In genomic region chr9:98375138-98375726, GRCh38 we compare ENCODE assay signal across 10 cellular contexts.
A peak's percentile ranks its signal among the peaks of the same experiment; 100 is the strongest.
DNase-seq lines count a peak whose midpoint lies in the region; ATAC-seq and TF ChIP-seq lines count a peak whose summit lies in the region.
"Had no signal": no experiment of that assay in that cellular context is flagged by ENCODE, and none has a peak within 500 bp of the region (broad histone marks: within the 10 kb centered on the region; RNA-seq: fewer than 3 reads in every experiment).

No MANE protein-coding gene starts in this region.

- H3K79me2 ChIP-seq in GM23248 (ENCODE audit: insufficient read depth) = no peaks in the 10 kb centered on the region

- H3K4me3 ChIP-seq in AG04450 (ENCODE audit: low read depth, low read length) = no peak overlapping the region
- peak overlapping the region; percentile 55 for H3K4me3 ChIP-seq in GM23248
- H3K4me3 ChIP-seq in SJSA1 = no peak overlapping the region
- H3K4me3 ChIP-seq in CD8-positive, alpha-beta memory T cell (ENCODE audit: low read length) = no peak overlapping the region
- no peak overlapping the region for H3K4me3 ChIP-seq in thyroid gland (replicated peaks in 1 of 3)

- H3K4me1 ChIP-seq in GM23248 (ENCODE audit: insufficient read depth) (peaks cover 46% of the 10 kb centered on the region), SJSA1 (replicated peaks) (peaks cover 22% of the 10 kb centered on the region), foreskin keratinocyte (no peaks in the 10 kb centered on the region), thyroid gland (no peaks in the 10 kb centered on the region)
- no peaks in the 10 kb centered on the region for H3K4me1 ChIP-seq in CD8-positive, alpha-beta memory T cell (ENCODE audit: insufficient read depth, low read length)

- H3K9me3 ChIP-seq in AG04450 (ENCODE audit: control insufficient read depth, insufficient read depth, low read length) (no peaks in the 10 kb centered on the region), GM23248 (ENCODE audit: low read depth) (no peaks in the 10 kb centered on the region), SJSA1 (replicated peaks) (no peaks in the 10 kb centered on the region), thyroid gland (no peaks in the 10 kb centered on the region)
- no peaks in the 10 kb centered on the region for H3K9me3 ChIP-seq in CD8-positive, alpha-beta memory T cell (ENCODE audit: low read length)

- H3K36me3 Mint-ChIP-seq in CD8-positive, alpha-beta memory T cell = no peaks in the 10 kb centered on the region
- H3K36me3 Mint-ChIP-seq: CD8-positive, alpha-beta T cell had no signal

- peaks cover 36% of the 10 kb centered on the region for H3F3A ChIP-seq in GM23248 (ENCODE audit: insufficient read depth)

- H3K27me3 Mint-ChIP-seq in CD8-positive, alpha-beta memory T cell = peaks cover 2 to 17% of the 10 kb centered on the region in 2 donors

- peak overlapping the region; percentile 81 for H3K9ac ChIP-seq in GM23248

- TF ChIP-seq CTCF in AG04450 (IDR thresholded peaks at IDR 0.05; ENCODE audit: low read depth, low read length) (no peak), foreskin keratinocyte (conservative IDR thresholded peaks at IDR 0.05) (no peak), thyroid gland (IDR thresholded peaks at IDR 0.05) (no peak)

- H3K4me3 Mint-ChIP-seq in CD8-positive, alpha-beta memory T cell = no peak overlapping the region
- H3K4me3 Mint-ChIP-seq: CD8-positive, alpha-beta T cell had no signal

- H3K27ac Mint-ChIP-seq in CD8-positive, alpha-beta memory T cell = peak overlapping the region in 1 of 8 donors; percentile 24
- H3K27ac Mint-ChIP-seq: CD8-positive, alpha-beta T cell had no signal

- TF ChIP-seq POLR2A in thyroid gland (IDR thresholded peaks at IDR 0.05) = no peak

- intact Hi-C loops in thyroid gland (cut with DNase I) = no loop called here

- H4K20me1 ChIP-seq in GM23248 (ENCODE audit: insufficient read depth) = no peaks in the 10 kb centered on the region

- H3K9me2 ChIP-seq in GM23248 (ENCODE audit: insufficient read depth) = no peaks in the 10 kb centered on the region

- POLR2A ChIA-PET in AG04450 (lab: Yijun Ruan, JAX) = interaction anchor here (0.9 kb wide), 1 partner anchor 52 kb away, joined by 3 read pairs; no protein-coding TSS in a partner anchor
- POLR2A ChIA-PET in CD8-positive, alpha-beta memory T cell (lab: Charles Lee) = no interaction called here

- peak; percentile 5 for ATAC-seq in foreskin keratinocyte
- no peak for ATAC-seq in GM19324 (IDR thresholded peaks at IDR 0.05; ENCODE audit: low FRiP score, unreplicated experiment)
- no peak for ATAC-seq in HG02870 (IDR thresholded peaks at IDR 0.05; ENCODE audit: unreplicated experiment)
- ATAC-seq: CD8-positive, alpha-beta T cell had no signal

- no peaks in the 10 kb centered on the region for H3K9me3 Mint-ChIP-seq in CD8-positive, alpha-beta memory T cell
- H3K9me3 Mint-ChIP-seq: CD8-positive, alpha-beta T cell had no signal

- H3K36me3 ChIP-seq in GM23248 (ENCODE audit: low read depth) (no peaks in the 10 kb centered on the region), SJSA1 (no peaks in the 10 kb centered on the region), thyroid gland (no peaks in the 10 kb centered on the region)
- H3K36me3 ChIP-seq in CD8-positive, alpha-beta memory T cell (ENCODE audit: insufficient read depth, low read length) = no peaks in the 10 kb centered on the region

- H3K27me3 ChIP-seq in AG04450 (ENCODE audit: control insufficient read depth, insufficient read depth, low read length) (no peaks in the 10 kb centered on the region), GM23248 (replicated peaks; ENCODE audit: insufficient read depth) (no peaks in the 10 kb centered on the region), SJSA1 (replicated peaks) (no peaks in the 10 kb centered on the region), foreskin keratinocyte (no peaks in the 10 kb centered on the region), thyroid gland (no peaks in the 10 kb centered on the region)
- no peaks in the 10 kb centered on the region for H3K27me3 ChIP-seq in CD8-positive, alpha-beta memory T cell (ENCODE audit: insufficient read depth, low read length, poor library complexity, severe bottlenecking)

- CTCF ChIA-PET in AG04450 (lab: Charles Lee) = interaction anchor here (1.2 to 1.5 kb wide), 3 partner anchors 8 to 401 kb away, joined by 3 to 7 read pairs (median 3); no protein-coding TSS in a partner anchor
- CTCF ChIA-PET in CD8-positive, alpha-beta memory T cell (lab: Charles Lee) = no interaction called here

- in situ Hi-C loops in GM23248 (cut with MboI) = no loop called here

- peak overlapping the region; percentile 62; the same call in 1 of the 2 replicates for H2AFZ ChIP-seq in GM23248

- DNase-seq in AG04450 (ENCODE audit: low read depth, low spot score) (peak; percentile 46), GM23248 (peak; percentile 96), SJSA1 (ENCODE audit: low read depth in 1 of 2, low spot score in 2 of 2) (peak in 1 of 2 experiments; percentile 19), foreskin keratinocyte (peak; percentile 20 to 46), thyroid gland (no peak)
- no peak for DNase-seq in CD8-positive, alpha-beta memory T cell
- DNase-seq: activated CD4-positive, alpha-beta T cell treated with anti-CD3 and anti-CD28 coated beads for 1 hour; CD8-positive, alpha-beta T cell had no signal

- H3K27ac ChIP-seq in AG04450 (ENCODE audit: low read depth, low read length) (peak overlapping the region; percentile 85), GM23248 (peak overlapping the region; percentile 99), SJSA1 (peak overlapping the region; percentile 70), foreskin keratinocyte (no peak overlapping the region), thyroid gland (no peak overlapping the region)
- H3K27ac ChIP-seq in CD8-positive, alpha-beta memory T cell (ENCODE audit: low read depth, low read length) = no peak overlapping the region

- H3K4me2 ChIP-seq in GM23248 (ENCODE audit: unreplicated experiment) = peak overlapping the region; percentile 72

- H3K4me1 Mint-ChIP-seq in CD8-positive, alpha-beta memory T cell = no peaks in the 10 kb centered on the region

- WGBS in GM23248 (ENCODE audit: low coverage in 1 of 2, low lambda C conversion rate in 2 of 2, missing lambda C conversion rate in 2 of 2), 2 experiments = 1 to 9% methylated on average over 3 of the region's 3 CpGs
- WGBS in thyroid gland, 2 donors = 87 to 95% methylated on average over 3 of the region's 3 CpGs

Comparison
In these comparisons a context has a peak if more than half of its experiments do, and no peak if none do; other contexts are left out.
1. DNase-seq: peak in AG04450 (single experiment), GM23248 (single experiment) and foreskin keratinocyte (2 of 2); none in CD8-positive, alpha-beta memory T cell (0 of 5) and thyroid gland (0 of 2).
2. H3K27ac ChIP-seq: peak in AG04450 (single experiment), GM23248 (single experiment) and SJSA1 (single experiment); none in foreskin keratinocyte (single experiment), CD8-positive, alpha-beta memory T cell (single experiment) and thyroid gland (0 of 3).